25 cellular contexts compared by ENCODE assay signal in genomic region chr2:146252119-146252518, GRCh38.
"Had no signal": no experiment of that assay in that cellular context is flagged by ENCODE, and none has a peak within 500 bp of the region (broad histone marks: within the 10 kb centered on the region; RNA-seq: fewer than 3 reads in every experiment).

No MANE protein-coding gene starts in this region.

- DNase-seq: colonic mucosa; cortex of kidney; effector CD8-positive, alpha-beta T cell; effector memory CD8-positive, alpha-beta T cell; endodermal cell; erythroblast; esophagus squamous epithelium; foreskin fibroblast; foreskin melanocyte; gastrocnemius medialis; glutamatergic neuron; head of caudate nucleus; heart right ventricle; hippocampal formation; left cardiac atrium; left lung; left ventricle myocardium superior; lower lobe of right lung; mesenchymal stem cell; midbrain had no signal

- H3K9me3 Mint-ChIP-seq: endodermal cell had no signal

- H3K4me3 ChIP-seq: colonic mucosa, esophagus squamous epithelium, gastrocnemius medialis, heart right ventricle, left lung, lower lobe of right lung had no signal

- H3K27me3 ChIP-seq: colonic mucosa, esophagus squamous epithelium, gastrocnemius medialis, heart right ventricle, left lung had no signal

- H3K27ac ChIP-seq: colonic mucosa, epithelial cell of prostate, esophagus squamous epithelium, gastrocnemius medialis, heart right ventricle, left lung, lower lobe of right lung had no signal

- FAIRE-seq: endometrium, keratinocyte had no signal

- H3K36me3 ChIP-seq: colonic mucosa, esophagus squamous epithelium, gastrocnemius medialis, heart right ventricle, left lung, lower lobe of right lung had no signal

- H3K27me3 Mint-ChIP-seq: dendritic cell treated with granulocyte-macrophage colony-stimulating factor and Interleukin-4, amounts not matched to agents 40 ng/mL and 50 ng/mL, for 4 days; effector memory CD8-positive, alpha-beta T cell had no signal

- H3K4me1 Mint-ChIP-seq: endodermal cell had no signal

- H3K9me3 ChIP-seq: colonic mucosa, esophagus squamous epithelium, gastrocnemius medialis, heart right ventricle, left lung, lower lobe of right lung had no signal

- H3K4me1 ChIP-seq: colonic mucosa, esophagus squamous epithelium, gastrocnemius medialis, heart right ventricle, left lung, lower lobe of right lung had no signal

- H3K27ac Mint-ChIP-seq: dendritic cell treated with granulocyte-macrophage colony-stimulating factor and Interleukin-4, amounts not matched to agents 40 ng/mL and 50 ng/mL, for 4 days; effector memory CD8-positive, alpha-beta T cell; endodermal cell had no signal

- H3K4me3 Mint-ChIP-seq: dendritic cell treated with granulocyte-macrophage colony-stimulating factor and Interleukin-4, amounts not matched to agents 40 ng/mL and 50 ng/mL, for 4 days; effector memory CD8-positive, alpha-beta T cell; endodermal cell had no signal

- ATAC-seq: effector memory CD8-positive, alpha-beta T cell; esophagus mucosa; gastrocnemius medialis; heart right ventricle; left cardiac atrium; left lung; left ventricle myocardium superior; lower lobe of right lung had no signal
